ENCODE assay signal across 15 cellular contexts in the genomic region with DNA sequence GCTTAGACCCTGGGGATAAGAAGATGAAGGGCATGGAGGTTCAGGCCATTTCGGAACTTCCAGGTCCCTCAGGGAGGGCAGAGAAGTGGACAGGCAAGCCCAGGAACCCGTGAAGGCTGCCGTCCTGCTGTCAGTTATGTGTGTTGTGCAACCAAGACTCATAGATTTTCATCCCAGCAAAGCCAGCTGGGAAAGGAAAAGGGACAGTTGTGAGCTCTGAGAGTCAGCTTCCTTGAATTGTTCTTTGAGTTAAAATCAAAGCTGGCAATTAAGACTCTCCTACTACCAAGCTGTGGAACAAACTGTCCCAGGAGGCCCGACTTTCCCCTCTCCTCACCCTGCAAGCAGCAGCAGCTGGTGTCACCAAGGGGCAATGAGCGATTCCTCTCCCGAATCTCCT. TPM values are rescaled to one million over a fixed set of nuclear protein-coding genes. Genes with fewer than 3 reads are reported as not detected.
"Had no signal": no experiment of that assay in that cellular context is flagged by ENCODE, and none has a peak within 500 bp of the region (broad histone marks: within the 10 kb centered on the region; RNA-seq: fewer than 3 reads in every experiment).

No MANE protein-coding gene starts in this region.

- H3K27ac ChIP-seq: thyroid gland, vagina, WERI-Rb-1 had no signal

- H3K36me3 ChIP-seq: thyroid gland, vagina, WERI-Rb-1 had no signal

- H3K4me3 ChIP-seq: thyroid gland, vagina had no signal

- H3K27me3 ChIP-seq: thyroid gland, vagina had no signal

- H3K4me1 ChIP-seq: vagina had no signal

- DNase-seq: activated CD4-positive, alpha-beta T cell treated with anti-CD3 and anti-CD28 coated beads for 36 hours; activated CD8-positive, alpha-beta memory T cell treated with anti-CD3 and anti-CD28 coated beads, Interleukin-2, amount 50 U/mL, for 48 hours; activated CD8-positive, alpha-beta T cell treated with anti-CD3 and anti-CD28 coated beads, Interleukin-2, amount 10 ng/mL, durations not matched to agents 7 days and 5 days; activated naive CD4-positive, alpha-beta T cell treated with anti-CD3 and anti-CD28 coated beads for 36 hours; hippocampal formation; mesenchymal stem cell; occipital lobe; small intestine; T-helper 1 cell; thyroid gland; WERI-Rb-1 had no signal

- FAIRE-seq: astrocyte, frontal cortex, small intestine had no signal

- ATAC-seq: activated CD4-positive, alpha-beta T cell treated with anti-CD3 and anti-CD28 coated beads for 36 hours; activated CD8-positive, alpha-beta T cell treated with anti-CD3 and anti-CD28 coated beads, Interleukin-2, amount 10 ng/mL, durations not matched to agents 7 days and 5 days; natural killer cell treated with Interleukin-12 subunit alpha and Interleukin-12 subunit beta and Interleukin-15 and Interleukin-18, amount 100 ng/mL, for 72 hours had no signal

- H3K9me3 ChIP-seq: thyroid gland, vagina had no signal

RNA-seq across cellular contexts. Expression of a gene that starts 46.4 kb away (rescaled TPM):
- total RNA-seq: activated CD4-positive, alpha-beta T cell treated with anti-CD3 and anti-CD28 coated beads for 36 hours; activated CD8-positive, alpha-beta T cell treated with anti-CD3 and anti-CD28 coated beads, Interleukin-2, amount 10 ng/mL, durations not matched to agents 7 days and 5 days; activated naive CD4-positive, alpha-beta T cell treated with anti-CD3 and anti-CD28 coated beads for 36 hours; astrocyte; frontal cortex; natural killer cell treated with Interleukin-12 subunit alpha and Interleukin-12 subunit beta and Interleukin-15 and Interleukin-18, amount 100 ng/mL, for 72 hours; occipital lobe; vagina had no signal
